ENCODE assay signal across 1 cellular context in the genomic region with DNA sequence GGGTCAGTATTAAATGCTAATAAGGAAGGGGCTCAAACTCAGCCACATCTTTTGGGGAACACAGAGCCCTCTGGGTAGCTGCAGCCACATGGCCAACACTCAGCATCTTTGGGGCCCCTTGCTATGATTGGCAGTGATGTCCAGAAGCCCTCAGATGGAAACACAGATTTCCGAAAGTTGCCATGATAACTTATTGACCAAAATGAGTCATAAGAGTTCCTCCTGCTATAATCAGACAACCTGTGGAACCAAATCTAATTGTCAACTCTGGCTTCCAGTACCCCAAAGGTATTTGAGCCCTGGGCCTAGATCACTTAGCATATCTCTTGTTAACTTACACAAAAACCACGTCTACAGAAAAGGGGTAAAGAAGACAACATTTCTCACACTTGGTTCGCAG.
TF ChIP-seq lines count a peak whose summit lies in the region.

No MANE protein-coding gene starts in this region.

TF ChIP-seq in GM23338, 12 proteins besides CTCF, POLR2A, EP300 and RAD21 (continued from another document):
- TF ChIP-seq, protein P1, sequence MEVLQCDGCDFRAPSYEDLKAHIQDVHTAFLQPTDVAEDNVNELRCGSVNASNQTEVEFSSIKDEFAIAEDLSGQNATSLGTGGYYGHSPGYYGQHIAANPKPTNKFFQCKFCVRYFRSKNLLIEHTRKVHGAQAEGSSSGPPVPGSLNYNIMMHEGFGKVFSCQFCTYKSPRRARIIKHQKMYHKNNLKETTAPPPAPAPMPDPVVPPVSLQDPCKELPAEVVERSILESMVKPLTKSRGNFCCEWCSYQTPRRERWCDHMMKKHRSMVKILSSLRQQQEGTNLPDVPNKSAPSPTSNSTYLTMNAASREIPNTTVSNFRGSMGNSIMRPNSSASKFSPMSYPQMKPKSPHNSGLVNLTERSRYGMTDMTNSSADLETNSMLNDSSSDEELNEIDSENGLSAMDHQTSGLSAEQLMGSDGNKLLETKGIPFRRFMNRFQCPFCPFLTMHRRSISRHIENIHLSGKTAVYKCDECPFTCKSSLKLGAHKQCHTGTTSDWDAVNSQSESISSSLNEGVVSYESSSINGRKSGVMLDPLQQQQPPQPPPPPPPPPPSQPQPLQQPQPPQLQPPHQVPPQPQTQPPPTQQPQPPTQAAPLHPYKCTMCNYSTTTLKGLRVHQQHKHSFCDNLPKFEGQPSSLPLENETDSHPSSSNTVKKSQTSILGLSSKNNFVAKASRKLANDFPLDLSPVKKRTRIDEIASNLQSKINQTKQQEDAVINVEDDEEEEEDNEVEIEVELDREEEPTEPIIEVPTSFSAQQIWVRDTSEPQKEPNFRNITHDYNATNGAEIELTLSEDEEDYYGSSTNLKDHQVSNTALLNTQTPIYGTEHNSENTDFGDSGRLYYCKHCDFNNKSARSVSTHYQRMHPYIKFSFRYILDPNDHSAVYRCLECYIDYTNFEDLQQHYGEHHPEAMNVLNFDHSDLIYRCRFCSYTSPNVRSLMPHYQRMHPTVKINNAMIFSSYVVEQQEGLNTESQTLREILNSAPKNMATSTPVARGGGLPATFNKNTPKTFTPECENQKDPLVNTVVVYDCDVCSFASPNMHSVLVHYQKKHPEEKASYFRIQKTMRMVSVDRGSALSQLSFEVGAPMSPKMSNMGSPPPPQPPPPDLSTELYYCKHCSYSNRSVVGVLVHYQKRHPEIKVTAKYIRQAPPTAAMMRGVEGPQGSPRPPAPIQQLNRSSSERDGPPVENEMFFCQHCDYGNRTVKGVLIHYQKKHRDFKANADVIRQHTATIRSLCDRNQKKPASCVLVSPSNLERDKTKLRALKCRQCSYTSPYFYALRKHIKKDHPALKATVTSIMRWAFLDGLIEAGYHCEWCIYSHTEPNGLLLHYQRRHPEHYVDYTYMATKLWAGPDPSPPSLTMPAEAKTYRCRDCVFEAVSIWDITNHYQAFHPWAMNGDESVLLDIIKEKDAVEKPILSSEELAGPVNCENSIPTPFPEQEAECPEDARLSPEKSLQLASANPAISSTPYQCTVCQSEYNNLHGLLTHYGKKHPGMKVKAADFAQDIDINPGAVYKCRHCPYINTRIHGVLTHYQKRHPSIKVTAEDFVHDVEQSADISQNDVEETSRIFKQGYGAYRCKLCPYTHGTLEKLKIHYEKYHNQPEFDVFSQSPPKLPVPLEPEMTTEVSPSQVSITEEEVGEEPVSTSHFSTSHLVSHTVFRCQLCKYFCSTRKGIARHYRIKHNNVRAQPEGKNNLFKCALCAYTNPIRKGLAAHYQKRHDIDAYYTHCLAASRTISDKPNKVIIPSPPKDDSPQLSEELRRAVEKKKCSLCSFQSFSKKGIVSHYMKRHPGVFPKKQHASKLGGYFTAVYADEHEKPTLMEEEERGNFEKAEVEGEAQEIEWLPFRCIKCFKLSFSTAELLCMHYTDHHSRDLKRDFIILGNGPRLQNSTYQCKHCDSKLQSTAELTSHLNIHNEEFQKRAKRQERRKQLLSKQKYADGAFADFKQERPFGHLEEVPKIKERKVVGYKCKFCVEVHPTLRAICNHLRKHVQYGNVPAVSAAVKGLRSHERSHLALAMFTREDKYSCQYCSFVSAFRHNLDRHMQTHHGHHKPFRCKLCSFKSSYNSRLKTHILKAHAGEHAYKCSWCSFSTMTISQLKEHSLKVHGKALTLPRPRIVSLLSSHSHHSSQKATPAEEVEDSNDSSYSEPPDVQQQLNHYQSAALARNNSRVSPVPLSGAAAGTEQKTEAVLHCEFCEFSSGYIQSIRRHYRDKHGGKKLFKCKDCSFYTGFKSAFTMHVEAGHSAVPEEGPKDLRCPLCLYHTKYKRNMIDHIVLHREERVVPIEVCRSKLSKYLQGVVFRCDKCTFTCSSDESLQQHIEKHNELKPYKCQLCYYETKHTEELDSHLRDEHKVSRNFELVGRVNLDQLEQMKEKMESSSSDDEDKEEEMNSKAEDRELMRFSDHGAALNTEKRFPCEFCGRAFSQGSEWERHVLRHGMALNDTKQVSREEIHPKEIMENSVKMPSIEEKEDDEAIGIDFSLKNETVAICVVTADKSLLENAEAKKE (CRISPR knock-in tag; IDR thresholded peaks at IDR 0.05): no peak
- no peak for TF ChIP-seq POLR2AphosphoS5 (IDR thresholded peaks at IDR 0.05; ENCODE audit: low read depth)
TF ChIP-seq in GM23338: peak in this region for 0.
